Comparison of ENCODE assay signal across 13 cellular contexts in the genomic region with DNA sequence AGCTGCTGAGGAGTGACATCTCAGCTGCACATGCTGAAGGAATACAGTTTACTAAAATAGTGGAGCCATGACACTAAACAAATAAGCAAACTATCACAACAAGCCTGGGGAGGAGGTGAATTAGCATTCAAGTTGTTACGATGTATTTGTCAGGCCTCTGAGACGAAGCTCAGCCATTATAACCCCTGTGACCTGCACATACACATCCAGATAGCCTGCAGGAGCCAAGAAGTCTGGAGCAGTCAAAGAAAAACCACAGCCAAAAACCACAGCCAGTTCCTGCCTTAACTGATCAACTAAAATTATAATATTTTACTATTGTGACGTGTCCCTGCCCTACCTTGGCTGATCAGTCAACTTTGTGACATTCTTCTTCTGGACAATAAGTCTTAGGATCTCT.
DNase-seq lines count a peak whose midpoint lies in the region; ATAC-seq and TF ChIP-seq lines count a peak whose summit lies in the region.
"Had no signal": no experiment of that assay in that cellular context is flagged by ENCODE, and none has a peak within 500 bp of the region (broad histone marks: within the 10 kb centered on the region; RNA-seq: fewer than 3 reads in every experiment).

No MANE protein-coding gene starts in this region.

- H3K9ac ChIP-seq in BLaER1 treated with 17β-estradiol and CSF1 and Interleukin-3, amounts not matched to agents 10 nM and 100 nM: peak overlapping the region; percentile 0 to 60 (median 50); a peak in 19 of 22 replicates

- H3K4me3 Mint-ChIP-seq in activated T-helper 1 cell treated with anti-CD3 and anti-CD28 coated beads, Interleukin-12 subunit alpha, Interleukin-12 subunit beta, Interleukin-2, Interleukin-4 antibody, amounts not matched to agents 30 ng/mL and 10 ng/mL and 1 ng/mL, durations not matched to agents 14 hours and 24 hours and 36 hours: peak overlapping the region; percentile 27
- H3K4me3 Mint-ChIP-seq in WTC11: no peak overlapping the region

- peak overlapping the region in 10 of 11 experiments; percentile 8 to 79 (median 66); a peak in 18 of 22 replicates for H3K27ac ChIP-seq in BLaER1 treated with 17β-estradiol and CSF1 and Interleukin-3, amounts not matched to agents 10 nM and 100 nM
- H3K27ac ChIP-seq: skin epidermis, uterus had no signal

- CTCF ChIA-PET in WTC11 (lab: Charles Lee): no interaction called here

- peak overlapping the region in 8 of 10 experiments; percentile 14 to 50 (median 37); a peak in 12 of 20 replicates for H3K4me3 ChIP-seq in BLaER1 treated with 17β-estradiol and CSF1 and Interleukin-3, amounts not matched to agents 10 nM and 100 nM
- H3K4me3 ChIP-seq: skin epidermis, uterus had no signal

- H3K36me3 ChIP-seq in BLaER1 treated with 17β-estradiol and CSF1 and Interleukin-3, amounts not matched to agents 10 nM and 100 nM: peaks cover 58 to 79% (median 76%) of the 10 kb centered on the region in 11 experiments
- H3K36me3 ChIP-seq: uterus had no signal

- H3K27ac Mint-ChIP-seq in activated T-helper 1 cell treated with anti-CD3 and anti-CD28 coated beads, Interleukin-12 subunit alpha, Interleukin-12 subunit beta, Interleukin-2, Interleukin-4 antibody, amounts not matched to agents 30 ng/mL and 10 ng/mL and 1 ng/mL, durations not matched to agents 14 hours and 24 hours and 36 hours: peak overlapping the region; percentile 41
- no peak overlapping the region for H3K27ac Mint-ChIP-seq in WTC11

- no peaks in the 10 kb centered on the region for H3K27me3 ChIP-seq in BLaER1 treated with 17β-estradiol and CSF1 and Interleukin-3, amounts not matched to agents 10 nM and 100 nM
- H3K27me3 ChIP-seq: BE2C, uterus had no signal

- peak; percentile 80 for ATAC-seq in GM18870 (IDR thresholded peaks at IDR 0.05; ENCODE audit: unreplicated experiment)
- ATAC-seq in WTC11: no peak

- peaks cover 46 to 76% (median 66%) of the 10 kb centered on the region in 11 experiments for H3K9me3 ChIP-seq in BLaER1 treated with 17β-estradiol and CSF1 and Interleukin-3, amounts not matched to agents 10 nM and 100 nM (replicated peaks in 1 of 11)
- H3K9me3 ChIP-seq: BE2C, uterus had no signal

- no peaks in the 10 kb centered on the region for H4K20me1 ChIP-seq in BLaER1 treated with 17β-estradiol and CSF1 and Interleukin-3, amounts not matched to agents 10 nM and 100 nM

- no peak for TF ChIP-seq CTCF in WTC11 (IDR thresholded peaks at IDR 0.05)
- TF ChIP-seq CTCF in GM10266 (IDR thresholded peaks at IDR 0.05; ENCODE audit: control insufficient read depth, insufficient read depth, low read depth, missing control alignments): no peak

- H3K27me3 Mint-ChIP-seq in activated T-helper 1 cell treated with anti-CD3 and anti-CD28 coated beads, Interleukin-12 subunit alpha, Interleukin-12 subunit beta, Interleukin-2, Interleukin-4 antibody, amounts not matched to agents 30 ng/mL and 10 ng/mL and 1 ng/mL, durations not matched to agents 14 hours and 24 hours and 36 hours (ENCODE audit: insufficient read depth): no peaks in the 10 kb centered on the region
- H3K27me3 Mint-ChIP-seq in WTC11 (ENCODE audit: low read depth): no peaks in the 10 kb centered on the region

- H3K4me2 ChIP-seq in BLaER1 treated with 17β-estradiol and CSF1 and Interleukin-3, amounts not matched to agents 10 nM and 100 nM: peak overlapping the region; percentile 72 to 94 (median 85)

- peaks cover 30 to 53% (median 44%) of the 10 kb centered on the region in 10 experiments for H3K4me1 ChIP-seq in BLaER1 treated with 17β-estradiol and CSF1 and Interleukin-3, amounts not matched to agents 10 nM and 100 nM
- H3K4me1 ChIP-seq: BE2C, uterus had no signal

- peaks cover 25% of the 10 kb centered on the region for H3K4me1 Mint-ChIP-seq in activated T-helper 1 cell treated with anti-CD3 and anti-CD28 coated beads, Interleukin-12 subunit alpha, Interleukin-12 subunit beta, Interleukin-2, Interleukin-4 antibody, amounts not matched to agents 30 ng/mL and 10 ng/mL and 1 ng/mL, durations not matched to agents 14 hours and 24 hours and 36 hours (ENCODE audit: low read depth)
- H3K4me1 Mint-ChIP-seq in WTC11: peaks cover 23% of the 10 kb centered on the region

- intact Hi-C loops in activated T-helper 1 cell treated with anti-CD3 and anti-CD28 coated beads, Interleukin-12 subunit alpha, Interleukin-12 subunit beta, Interleukin-2, Interleukin-4 antibody, amounts not matched to agents 30 ng/mL and 10 ng/mL and 1 ng/mL, durations not matched to agents 14 hours and 24 hours and 36 hours (cut with micrococcal nuclease): loop anchor here (5.0 kb wide), 1 partner anchor 79 kb away; no protein-coding TSS in a partner anchor

- DNase-seq in Kasumi-1 (lab: John Stamatoyannopoulos, UW) (peak; percentile 75 to 84), WTC11 (ENCODE audit: low spot score) (no peak), NCI-H1417 treated with DMSO at 0.1 percent for 48 hours (lab: John Stamatoyannopoulos, UW) (no peak), NCI-H2029 (lab: John Stamatoyannopoulos, UW) (no peak), GM10266 (ENCODE audit: extremely low spot score) (no peak)
- DNase-seq in activated T-helper 1 cell treated with anti-CD3 and anti-CD28 coated beads, Interleukin-12 subunit alpha, Interleukin-12 subunit beta, Interleukin-2, Interleukin-4 antibody, amounts not matched to agents 30 ng/mL and 10 ng/mL and 1 ng/mL, durations not matched to agents 14 hours and 24 hours and 36 hours (ENCODE audit: low spot score): peak; percentile 13
- DNase-seq: activated CD8-positive, alpha-beta memory T cell treated with anti-CD3 and anti-CD28 coated beads for 24 hours; BE2C; NCI-H1930; uterus had no signal

- POLR2A ChIA-PET in WTC11 (lab: Charles Lee): no interaction called here

- H3K9me3 Mint-ChIP-seq in activated T-helper 1 cell treated with anti-CD3 and anti-CD28 coated beads, Interleukin-12 subunit alpha, Interleukin-12 subunit beta, Interleukin-2, Interleukin-4 antibody, amounts not matched to agents 30 ng/mL and 10 ng/mL and 1 ng/mL, durations not matched to agents 14 hours and 24 hours and 36 hours: peaks cover 6% of the 10 kb centered on the region
- peaks cover 24% of the 10 kb centered on the region for H3K9me3 Mint-ChIP-seq in WTC11

- H3K36me3 Mint-ChIP-seq in activated T-helper 1 cell treated with anti-CD3 and anti-CD28 coated beads, Interleukin-12 subunit alpha, Interleukin-12 subunit beta, Interleukin-2, Interleukin-4 antibody, amounts not matched to agents 30 ng/mL and 10 ng/mL and 1 ng/mL, durations not matched to agents 14 hours and 24 hours and 36 hours (ENCODE audit: low read depth): peaks cover 61% of the 10 kb centered on the region
- peaks cover 76% of the 10 kb centered on the region for H3K36me3 Mint-ChIP-seq in WTC11

TF ChIP-seq in WTC11, 78 proteins besides CTCF, POLR2A, EP300 and RAD21:
- TF ChIP-seq GABPB1 (CRISPR knock-in tag; IDR thresholded peaks at IDR 0.05) (no peak), CBFB (CRISPR knock-in tag; IDR thresholded peaks at IDR 0.05; ENCODE audit: low read depth) (no peak), HMGA2 (CRISPR knock-in tag; IDR thresholded peaks at IDR 0.05) (no peak), NR1H2 (CRISPR knock-in tag; IDR thresholded peaks at IDR 0.05) (no peak)
- TF ChIP-seq, protein P1, sequence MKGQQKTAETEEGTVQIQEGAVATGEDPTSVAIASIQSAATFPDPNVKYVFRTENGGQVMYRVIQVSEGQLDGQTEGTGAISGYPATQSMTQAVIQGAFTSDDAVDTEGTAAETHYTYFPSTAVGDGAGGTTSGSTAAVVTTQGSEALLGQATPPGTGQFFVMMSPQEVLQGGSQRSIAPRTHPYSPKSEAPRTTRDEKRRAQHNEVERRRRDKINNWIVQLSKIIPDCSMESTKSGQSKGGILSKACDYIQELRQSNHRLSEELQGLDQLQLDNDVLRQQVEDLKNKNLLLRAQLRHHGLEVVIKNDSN (CRISPR knock-in tag; IDR thresholded peaks at IDR 0.05): no peak
- TF ChIP-seq, protein P2, sequence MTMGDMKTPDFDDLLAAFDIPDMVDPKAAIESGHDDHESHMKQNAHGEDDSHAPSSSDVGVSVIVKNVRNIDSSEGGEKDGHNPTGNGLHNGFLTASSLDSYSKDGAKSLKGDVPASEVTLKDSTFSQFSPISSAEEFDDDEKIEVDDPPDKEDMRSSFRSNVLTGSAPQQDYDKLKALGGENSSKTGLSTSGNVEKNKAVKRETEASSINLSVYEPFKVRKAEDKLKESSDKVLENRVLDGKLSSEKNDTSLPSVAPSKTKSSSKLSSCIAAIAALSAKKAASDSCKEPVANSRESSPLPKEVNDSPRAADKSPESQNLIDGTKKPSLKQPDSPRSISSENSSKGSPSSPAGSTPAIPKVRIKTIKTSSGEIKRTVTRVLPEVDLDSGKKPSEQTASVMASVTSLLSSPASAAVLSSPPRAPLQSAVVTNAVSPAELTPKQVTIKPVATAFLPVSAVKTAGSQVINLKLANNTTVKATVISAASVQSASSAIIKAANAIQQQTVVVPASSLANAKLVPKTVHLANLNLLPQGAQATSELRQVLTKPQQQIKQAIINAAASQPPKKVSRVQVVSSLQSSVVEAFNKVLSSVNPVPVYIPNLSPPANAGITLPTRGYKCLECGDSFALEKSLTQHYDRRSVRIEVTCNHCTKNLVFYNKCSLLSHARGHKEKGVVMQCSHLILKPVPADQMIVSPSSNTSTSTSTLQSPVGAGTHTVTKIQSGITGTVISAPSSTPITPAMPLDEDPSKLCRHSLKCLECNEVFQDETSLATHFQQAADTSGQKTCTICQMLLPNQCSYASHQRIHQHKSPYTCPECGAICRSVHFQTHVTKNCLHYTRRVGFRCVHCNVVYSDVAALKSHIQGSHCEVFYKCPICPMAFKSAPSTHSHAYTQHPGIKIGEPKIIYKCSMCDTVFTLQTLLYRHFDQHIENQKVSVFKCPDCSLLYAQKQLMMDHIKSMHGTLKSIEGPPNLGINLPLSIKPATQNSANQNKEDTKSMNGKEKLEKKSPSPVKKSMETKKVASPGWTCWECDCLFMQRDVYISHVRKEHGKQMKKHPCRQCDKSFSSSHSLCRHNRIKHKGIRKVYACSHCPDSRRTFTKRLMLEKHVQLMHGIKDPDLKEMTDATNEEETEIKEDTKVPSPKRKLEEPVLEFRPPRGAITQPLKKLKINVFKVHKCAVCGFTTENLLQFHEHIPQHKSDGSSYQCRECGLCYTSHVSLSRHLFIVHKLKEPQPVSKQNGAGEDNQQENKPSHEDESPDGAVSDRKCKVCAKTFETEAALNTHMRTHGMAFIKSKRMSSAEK (CRISPR knock-in tag; IDR thresholded peaks at IDR 0.05; ENCODE audit: borderline replicate concordance): no peak
- TF ChIP-seq, protein P3, sequence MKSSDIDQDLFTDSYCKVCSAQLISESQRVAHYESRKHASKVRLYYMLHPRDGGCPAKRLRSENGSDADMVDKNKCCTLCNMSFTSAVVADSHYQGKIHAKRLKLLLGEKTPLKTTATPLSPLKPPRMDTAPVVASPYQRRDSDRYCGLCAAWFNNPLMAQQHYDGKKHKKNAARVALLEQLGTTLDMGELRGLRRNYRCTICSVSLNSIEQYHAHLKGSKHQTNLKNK (CRISPR knock-in tag; IDR thresholded peaks at IDR 0.05): no peak

Comparison
In these comparisons a context has a peak if more than half of its experiments do, and no peak if none do; other contexts are left out.
1. DNase-seq: peak in Kasumi-1 (2 of 2) and activated T-helper 1 cell treated with anti-CD3 and anti-CD28 coated beads, Interleukin-12 subunit alpha, Interleukin-12 subunit beta, Interleukin-2, Interleukin-4 antibody, amounts not matched to agents 30 ng/mL and 10 ng/mL and 1 ng/mL, durations not matched to agents 14 hours and 24 hours and 36 hours (single experiment); none in WTC11 (single experiment), NCI-H1417 treated with DMSO at 0.1 percent for 48 hours (single experiment), NCI-H2029 (single experiment) and GM10266 (single experiment).